8 cellular contexts compared by ENCODE assay signal in genomic region chr19:3176715-3177501, GRCh38. TPM values are rescaled to one million over a fixed set of nuclear protein-coding genes. Genes with fewer than 3 reads are reported as not detected.
DNase-seq lines count a peak whose midpoint lies in the region; ATAC-seq and TF ChIP-seq lines count a peak whose summit lies in the region.

No MANE protein-coding gene starts in this region.

- no peaks in the 10 kb centered on the region for H3K27me3 Mint-ChIP-seq in CD4-positive, alpha-beta T cell

- H3K36me3 ChIP-seq in lower lobe of right lung, result no peaks in the 10 kb centered on the region
- no peaks in the 10 kb centered on the region for H3K36me3 ChIP-seq in stomach

- DNase-seq in CD4-positive, alpha-beta T cell, result peak; percentile 40 to 79 (median 74)
- DNase-seq in NOMO-1 treated with DMSO at 0.1 percent for 48 hours (lab: John Stamatoyannopoulos, UW; ENCODE audit: unreplicated experiment) (peak; percentile 56), lower lobe of right lung (peak; percentile 85), stomach (peak; percentile 69), coronary artery (ENCODE audit: low spot score) (no peak)
- DNase-seq in activated T-helper 9 cell treated with anti-CD3 and anti-CD28 coated beads, Interleukin-2, amount 50 U/mL, for 16 hours (ENCODE audit: low read depth), result peak; percentile 59

- peak overlapping the region; percentile 88 for H3K4me3 Mint-ChIP-seq in CD4-positive, alpha-beta T cell

- H3K27ac ChIP-seq in CD4-positive, alpha-beta T cell (ENCODE audit: low read depth, low read length), result peak overlapping the region; percentile 71
- H3K27ac ChIP-seq in lower lobe of right lung (peak overlapping the region; percentile 89), stomach (peak overlapping the region; percentile 72 to 85 (median 80)), coronary artery (peak overlapping the region in 1 of 2 donors; percentile 25)

- H3K36me3 Mint-ChIP-seq in CD4-positive, alpha-beta T cell (ENCODE audit: low read depth), result peaks cover 33% of the 10 kb centered on the region

- intact Hi-C loops in CD4-positive, alpha-beta T cell (cut with DNase I, micrococcal nuclease), result loop anchor here (1.0 to 5.0 kb wide), 2 partner anchors 8 to 130 kb away; partner anchors contain the start of gene NCLN (in 1 of the 2)
- intact Hi-C loops in lower lobe of right lung (cut with DNase I), result no loop called here
- intact Hi-C loops in stomach (cut with DNase I; ENCODE audit: low total_unique reads), result no loop called here

- POLR2A ChIA-PET in CD4-positive, alpha-beta T cell (lab: Charles Lee), result interaction anchor here (1.2 to 2.0 kb wide), 3 partner anchors 9 to 18 kb away, joined by 3 to 17 read pairs (median 5); partner anchors contain the start of gene NCLN

- ATAC-seq in CD4-positive, alpha-beta T cell (ENCODE audit: poor library complexity), result peak; percentile 72
- ATAC-seq in lower lobe of right lung, result peak; percentile 88 to 92
- ATAC-seq in HG03280 (IDR thresholded peaks at IDR 0.05; ENCODE audit: unreplicated experiment), result no peak
- no peak for ATAC-seq in GM19023 (IDR thresholded peaks at IDR 0.05; ENCODE audit: unreplicated experiment)

- no peaks in the 10 kb centered on the region for H3K9me3 ChIP-seq in CD4-positive, alpha-beta T cell (ENCODE audit: control insufficient read depth, low read length)
- H3K9me3 ChIP-seq in lower lobe of right lung (no peaks in the 10 kb centered on the region), stomach (no peaks in the 10 kb centered on the region)

- peaks cover 24% of the 10 kb centered on the region for H3K4me1 ChIP-seq in lower lobe of right lung
- H3K4me1 ChIP-seq in stomach, result peaks cover 13 to 25% (median 20%) of the 10 kb centered on the region in 4 donors

- no peak for TF ChIP-seq CTCF in CD4-positive, alpha-beta T cell (IDR thresholded peaks at IDR 0.05)
- TF ChIP-seq CTCF in lower lobe of right lung (IDR thresholded peaks at IDR 0.05) (no peak), stomach (IDR thresholded peaks at IDR 0.05) (no peak), coronary artery (IDR thresholded peaks at IDR 0.05) (no peak)

- no peak for TF ChIP-seq POLR2A in stomach (IDR thresholded peaks at IDR 0.05)

- peak overlapping the region; percentile 100 for H3K27ac Mint-ChIP-seq in CD4-positive, alpha-beta T cell

- CTCF ChIA-PET in CD4-positive, alpha-beta T cell (lab: Charles Lee), result interaction anchor here (1.1 to 1.2 kb wide), 2 partner anchors 13 to 48 kb away, joined by 3 read pairs; no protein-coding TSS in a partner anchor

- no peak for TF ChIP-seq EP300 in stomach (IDR thresholded peaks at IDR 0.05)

- 50 to 70% (median 59%) methylated on average over 9 to 11 of the region's 11 CpGs for WGBS in stomach, 5 donors

- H3K27me3 ChIP-seq in CD4-positive, alpha-beta T cell (ENCODE audit: control insufficient read depth, insufficient read depth, low read length), result no peaks in the 10 kb centered on the region
- no peaks in the 10 kb centered on the region for H3K27me3 ChIP-seq in lower lobe of right lung (ENCODE audit: low read depth)
- peaks cover 0 to 7% (median 0%) of the 10 kb centered on the region in 3 donors for H3K27me3 ChIP-seq in stomach

- no peaks in the 10 kb centered on the region for H3K9me3 Mint-ChIP-seq in CD4-positive, alpha-beta T cell

- peaks cover 32% of the 10 kb centered on the region for H3K4me1 Mint-ChIP-seq in CD4-positive, alpha-beta T cell (ENCODE audit: low read depth)

- H3K4me3 ChIP-seq in lower lobe of right lung (peak overlapping the region; percentile 36), stomach (peak overlapping the region in 1 of 4 donors; percentile 6), coronary artery (no peak overlapping the region)

RNA-seq across cellular contexts. Expression of gene S1PR4, which starts 1.7 kb away (rescaled TPM):
- 10 to 100 TPM; 70.2 to 73.7 TPM for total RNA-seq in CD4-positive, alpha-beta T cell
- 35.7 TPM for total RNA-seq in lower lobe of right lung
- 10 to 100 TPM in 2 of 5 donors, 1 to 10 TPM in 1, not detected in 2; 4.6 to 22.2 (median 11.6) TPM for total RNA-seq in stomach
- polyA plus RNA-seq in stomach, result 1 to 10 TPM; 1.3 to 2.3 (median 2.2) TPM

RNA-seq across cellular contexts. Expression of gene NCLN, which starts 8.8 kb away (rescaled TPM):
- 10 to 100 TPM; 49.6 to 51.9 TPM for total RNA-seq in CD4-positive, alpha-beta T cell
- total RNA-seq in lower lobe of right lung (68.8 TPM), stomach (100 to 1,000 TPM in 2 of 5 donors, 10 to 100 TPM in 3; 16.7 to 381 (median 93.6) TPM)
- 10 to 100 TPM; 42.3 to 45.8 (median 44.6) TPM for polyA plus RNA-seq in stomach

RNA-seq across cellular contexts. Expression of gene GNA15, which starts 41.1 kb away (rescaled TPM):
- total RNA-seq in CD4-positive, alpha-beta T cell, result 10 to 100 TPM; 12.1 to 14.9 TPM
- 24.2 TPM for total RNA-seq in lower lobe of right lung
- total RNA-seq in stomach, result 1 to 10 TPM in 2 of 5 donors, under 1 TPM in 1, not detected in 2; 0.45 to 4.8 (median 4.5) TPM
- 10 to 100 TPM in 1 of 3 donors, 1 to 10 TPM in 2; 4.9 to 15.1 (median 7.8) TPM for polyA plus RNA-seq in stomach

RNA-seq across cellular contexts. Expression of gene CELF5, which starts 47.6 kb away (rescaled TPM):
- under 1 TPM; 0.36 TPM for total RNA-seq in CD4-positive, alpha-beta T cell
- total RNA-seq in lower lobe of right lung (not detected), stomach (under 1 TPM in 1 of 5 donors, not detected in 4; 0.18 TPM)
- under 1 TPM in 1 of 3 donors, not detected in 2; 0.18 TPM for polyA plus RNA-seq in stomach

Comparison
In these comparisons a context has a peak if more than half of its experiments do, and no peak if none do; other contexts are left out.
1. ATAC-seq: peak in CD4-positive, alpha-beta T cell (single experiment) and lower lobe of right lung (2 of 2); none in HG03280 (single experiment) and GM19023 (single experiment).
2. intact Hi-C loops: an anchor here in CD4-positive, alpha-beta T cell (1.0 to 5.0 kb wide); none called in lower lobe of right lung and stomach.